Comparison of ENCODE assay signal across 1 cellular context in genomic region chr4:10178763-10179162, GRCh38.
TF ChIP-seq lines count a peak whose summit lies in the region.

No MANE protein-coding gene starts in this region.

TF ChIP-seq in K562, 482 proteins besides CTCF, POLR2A, EP300 and RAD21:
- TF ChIP-seq ZNF311 (CRISPR knock-in tag; IDR thresholded peaks at IDR 0.05) (peak; percentile 66), CBX1 (IDR thresholded peaks at IDR 0.05; ENCODE audit: low read depth) (no peak), DMBX1 (CRISPR knock-in tag; IDR thresholded peaks at IDR 0.05; ENCODE audit: borderline replicate concordance) (peak; percentile 56; the same call in 1 of the 2 replicates), PYGO2 (tag; IDR thresholded peaks at IDR 0.05) (0 out of 2 replicates have a peak, but pooled peaks have one; percentile 20), ZC3H4 (CRISPR knock-in tag; IDR thresholded peaks at IDR 0.05; ENCODE audit: borderline replicate concordance) (no peak), FOXA1 (IDR thresholded peaks at IDR 0.05; ENCODE audit: borderline replicate concordance) (no peak), SIN3B (IDR thresholded peaks at IDR 0.05; ENCODE audit: low read depth) (no peak), HOMEZ (CRISPR knock-in tag; IDR thresholded peaks at IDR 0.05) (0 out of 2 replicates have a peak, but pooled peaks have one; percentile 6), GABPA (tag; conservative IDR thresholded peaks at IDR 0.05; ENCODE audit: low read depth) (no peak), RBFOX2 (IDR thresholded peaks at IDR 0.05; ENCODE audit: low read depth, low read length) (no peak), ZNF668 (CRISPR knock-in tag; IDR thresholded peaks at IDR 0.05) (0 out of 2 replicates have a peak, but pooled peaks have one; percentile 17), HSF4 (CRISPR knock-in tag; IDR thresholded peaks at IDR 0.05; ENCODE audit: borderline replicate concordance) (no peak), KLF6 (CRISPR knock-in tag; IDR thresholded peaks at IDR 0.05; ENCODE audit: borderline replicate concordance) (0 out of 2 replicates have a peak, but pooled peaks have one; percentile 57), HDAC3 (IDR thresholded peaks at IDR 0.05; ENCODE audit: borderline replicate concordance, partially characterized antibody) (no peak), DIDO1 (tag; IDR thresholded peaks at IDR 0.05; ENCODE audit: low read depth) (no peak)
- TF ChIP-seq, protein P1, sequence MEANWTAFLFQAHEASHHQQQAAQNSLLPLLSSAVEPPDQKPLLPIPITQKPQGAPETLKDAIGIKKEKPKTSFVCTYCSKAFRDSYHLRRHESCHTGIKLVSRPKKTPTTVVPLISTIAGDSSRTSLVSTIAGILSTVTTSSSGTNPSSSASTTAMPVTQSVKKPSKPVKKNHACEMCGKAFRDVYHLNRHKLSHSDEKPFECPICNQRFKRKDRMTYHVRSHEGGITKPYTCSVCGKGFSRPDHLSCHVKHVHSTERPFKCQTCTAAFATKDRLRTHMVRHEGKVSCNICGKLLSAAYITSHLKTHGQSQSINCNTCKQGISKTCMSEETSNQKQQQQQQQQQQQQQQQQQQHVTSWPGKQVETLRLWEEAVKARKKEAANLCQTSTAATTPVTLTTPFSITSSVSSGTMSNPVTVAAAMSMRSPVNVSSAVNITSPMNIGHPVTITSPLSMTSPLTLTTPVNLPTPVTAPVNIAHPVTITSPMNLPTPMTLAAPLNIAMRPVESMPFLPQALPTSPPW (CRISPR knock-in tag; IDR thresholded peaks at IDR 0.05), result 0 out of 2 replicates have a peak, but pooled peaks have one; percentile 20
- TF ChIP-seq, protein P2, sequence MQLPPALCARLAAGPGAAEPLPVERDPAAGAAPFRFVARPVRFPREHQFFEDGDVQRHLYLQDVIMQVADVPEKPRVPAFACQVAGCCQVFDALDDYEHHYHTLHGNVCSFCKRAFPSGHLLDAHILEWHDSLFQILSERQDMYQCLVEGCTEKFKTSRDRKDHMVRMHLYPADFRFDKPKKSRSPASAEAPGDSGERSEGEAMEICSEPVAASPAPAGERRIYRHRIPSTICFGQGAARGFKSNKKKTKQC (CRISPR knock-in tag; IDR thresholded peaks at IDR 0.05), result no peak
